Comparison of ENCODE assay signal across 20 cellular contexts in genomic region chr16:62208934-62209333, GRCh38.
"Had no signal": no experiment of that assay in that cellular context is flagged by ENCODE, and none has a peak within 500 bp of the region (broad histone marks: within the 10 kb centered on the region; RNA-seq: fewer than 3 reads in every experiment).

No MANE protein-coding gene starts in this region.

- DNase-seq: dermis blood vessel endothelial cell; dorsolateral prefrontal cortex; effector CD4-positive, alpha-beta T cell; effector memory CD4-positive, alpha-beta T cell; esophagus squamous epithelium; foreskin fibroblast; foreskin melanocyte; gastrocnemius medialis; glutamatergic neuron; head of caudate nucleus; heart right ventricle; hippocampal formation; left cardiac atrium; left lung; left ventricle myocardium superior; lower lobe of right lung; mesenchymal stem cell; mucosa of descending colon; naive B cell had no signal

- H3K4me3 ChIP-seq: coronary artery, dorsolateral prefrontal cortex, esophagus squamous epithelium, gastrocnemius medialis, heart right ventricle, left lung, lower lobe of right lung, mucosa of descending colon had no signal

- H3K27ac ChIP-seq: coronary artery, dorsolateral prefrontal cortex, esophagus squamous epithelium, gastrocnemius medialis, heart right ventricle, left lung, lower lobe of right lung had no signal

- H3K9me3 ChIP-seq: esophagus squamous epithelium, gastrocnemius medialis, heart right ventricle, lower lobe of right lung, mucosa of descending colon had no signal

- H3K36me3 ChIP-seq: esophagus squamous epithelium, gastrocnemius medialis, heart right ventricle, left lung, lower lobe of right lung had no signal

- H3K4me1 ChIP-seq: esophagus squamous epithelium, gastrocnemius medialis, heart right ventricle, left lung, lower lobe of right lung had no signal

- H3K27me3 ChIP-seq: dorsolateral prefrontal cortex, esophagus squamous epithelium, gastrocnemius medialis, heart right ventricle, left lung had no signal
